In the genomic region with DNA sequence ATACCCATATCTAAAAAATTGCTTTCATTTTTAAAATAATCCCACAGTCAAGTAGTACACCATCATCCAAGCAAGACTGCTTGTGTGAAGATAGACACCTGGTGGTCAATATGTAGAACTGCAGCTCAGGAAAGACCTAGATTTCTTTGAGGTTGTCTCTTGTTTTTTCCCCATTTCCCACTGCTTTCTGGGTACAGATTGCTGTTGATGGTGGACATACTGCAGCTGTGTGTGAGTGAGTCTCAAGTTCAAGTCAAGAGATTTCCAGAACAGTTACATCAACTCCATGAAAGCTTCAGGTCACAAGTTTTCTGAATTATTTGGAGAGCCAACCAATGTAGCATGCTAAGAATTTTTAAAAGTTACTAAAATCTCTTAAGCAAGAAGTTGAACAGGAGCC, we compare ENCODE assay signal across 9 cellular contexts.
DNase-seq lines count a peak whose midpoint lies in the region; ATAC-seq and TF ChIP-seq lines count a peak whose summit lies in the region.
"Had no signal": no experiment of that assay in that cellular context is flagged by ENCODE, and none has a peak within 500 bp of the region (broad histone marks: within the 10 kb centered on the region; RNA-seq: fewer than 3 reads in every experiment).

No MANE protein-coding gene starts in this region.

- ATAC-seq in GM19463 (IDR thresholded peaks at IDR 0.05; ENCODE audit: unreplicated experiment) (peak; percentile 31), PC-3 (peak; percentile 4), lung (ENCODE audit: insufficient read depth, low FRiP score) (peak; percentile 77), GM19455 (IDR thresholded peaks at IDR 0.05; ENCODE audit: unreplicated experiment) (no peak)

- H3K9ac ChIP-seq in PC-3 (ENCODE audit: low read length), result peak overlapping the region; percentile 21; the same call in 1 of the 2 replicates

- no peaks in the 10 kb centered on the region for H3K36me3 ChIP-seq in PC-3 (ENCODE audit: low read depth, low read length)
- no peaks in the 10 kb centered on the region for H3K36me3 ChIP-seq in lung (ENCODE audit: control insufficient read depth in 2 of 2, insufficient read depth in 2 of 2, low read length in 2 of 2)

- peak overlapping the region; percentile 22 for H2AFZ ChIP-seq in PC-3 (ENCODE audit: low read length)

- H4K20me1 ChIP-seq in PC-3 (ENCODE audit: low read length), result no peaks in the 10 kb centered on the region

- no TSS peak for BruUV-seq in PC-3 (replicated peaks; lab: Mats Ljungman, UMichigan)

- peaks cover 39% of the 10 kb centered on the region for H3K4me1 ChIP-seq in PC-3 (ENCODE audit: insufficient read depth, low read length)
- H3K4me1 ChIP-seq in lung (ENCODE audit: control insufficient read depth in 2 of 2, insufficient read depth in 2 of 2, low read length in 2 of 2), result peaks cover 0 to 6% of the 10 kb centered on the region in 2 donors

- H3K79me2 ChIP-seq in PC-3 (ENCODE audit: low read length), result no peaks in the 10 kb centered on the region

- peak; percentile 57 for DNase-seq in Caki2 (ENCODE audit: low read depth)
- peak; percentile 71 for DNase-seq in HT1080 (ENCODE audit: low read depth)
- DNase-seq in PC-3, result peak; percentile 84
- no peak for DNase-seq in coronary artery (ENCODE audit: low spot score)
- DNase-seq in lung (ENCODE audit: low spot score), result no peak
- no peak for DNase-seq in activated CD4-positive, CD25-positive, alpha-beta regulatory T cell (lab: John Stamatoyannopoulos, UW)

- H3K27ac ChIP-seq in PC-3 (ENCODE audit: low read length) (no peak overlapping the region; the same call in 1 of the 2 replicates), coronary artery (peak overlapping the region in 1 of 2 donors; percentile 17), lung (ENCODE audit: low read depth in 1 of 2, low read length in 1 of 2) (no peak overlapping the region)
- H3K27ac ChIP-seq: skin epidermis had no signal

- CTCF ChIA-PET in PC-3 (lab: Charles Lee), result interaction anchor here (0.5 to 1.6 kb wide), 4 partner anchors 134 to 297 kb away, joined by 3 to 10 read pairs (median 5); no protein-coding TSS in a partner anchor

- no peaks in the 10 kb centered on the region for H3K9me3 ChIP-seq in PC-3 (ENCODE audit: low read length)
- H3K9me3 ChIP-seq in lung (ENCODE audit: control insufficient read depth in 2 of 2, insufficient read depth in 1 of 2, low read length in 1 of 2), result no peaks in the 10 kb centered on the region

- no peaks in the 10 kb centered on the region for H3K9me2 ChIP-seq in PC-3 (replicated peaks; ENCODE audit: low read length)

- intact Hi-C loops in PC-3 (cut with micrococcal nuclease), result loop anchor here (1.0 to 10.0 kb wide), 10 partner anchors 163 to 624 kb away; a partner anchor contains a TSS

- in situ Hi-C loops in Caki2 (cut with HindIII; ENCODE audit: low pct_unique_long_range_greater_than_20kb, low sequenced_read_pairs), result loop anchor here (10.0 kb wide), 1 partner anchor 321 kb away; no protein-coding TSS in a partner anchor

- no peaks in the 10 kb centered on the region for H3K27me3 ChIP-seq in PC-3 (ENCODE audit: low read length)
- no peaks in the 10 kb centered on the region for H3K27me3 ChIP-seq in lung (ENCODE audit: control insufficient read depth, insufficient read depth)

- no peak overlapping the region for H3K4me2 ChIP-seq in PC-3 (ENCODE audit: low read length)

- TF ChIP-seq CTCF in PC-3 (conservative IDR thresholded peaks at IDR 0.05; ENCODE audit: low read depth, low read length), result peak; percentile 99
- peak; percentile 87 for TF ChIP-seq CTCF in coronary artery (IDR thresholded peaks at IDR 0.05)
- peak; percentile 79 for TF ChIP-seq CTCF in lung (IDR thresholded peaks at IDR 0.05; ENCODE audit: control extremely low read depth, extremely low read depth)

- no peak overlapping the region for H3K4me3 ChIP-seq in PC-3 (ENCODE audit: low read length)
- no peak overlapping the region for H3K4me3 ChIP-seq in coronary artery
- no peak overlapping the region for H3K4me3 ChIP-seq in lung
- H3K4me3 ChIP-seq: skin epidermis had no signal

- H3F3A ChIP-seq in PC-3 (ENCODE audit: low read length, unreplicated experiment), result peaks cover 12% of the 10 kb centered on the region

- POLR2A ChIA-PET in PC-3 (lab: Charles Lee; ENCODE audit: unreplicated experiment), result no interaction called here

Comparison
In these comparisons a context has a peak if more than half of its experiments do, and no peak if none do; other contexts are left out.
1. DNase-seq: peak in Caki2 (single experiment), HT1080 (single experiment) and PC-3 (single experiment); none in coronary artery (single experiment), lung (single experiment) and activated CD4-positive, CD25-positive, alpha-beta regulatory T cell (0 of 4).
2. Peak in every context shown above with its lines, with median percentiles within 50 percentile points of each other: CTCF ChIP-seq.